Comparison of ENCODE assay signal across 11 cellular contexts in the genomic region with DNA sequence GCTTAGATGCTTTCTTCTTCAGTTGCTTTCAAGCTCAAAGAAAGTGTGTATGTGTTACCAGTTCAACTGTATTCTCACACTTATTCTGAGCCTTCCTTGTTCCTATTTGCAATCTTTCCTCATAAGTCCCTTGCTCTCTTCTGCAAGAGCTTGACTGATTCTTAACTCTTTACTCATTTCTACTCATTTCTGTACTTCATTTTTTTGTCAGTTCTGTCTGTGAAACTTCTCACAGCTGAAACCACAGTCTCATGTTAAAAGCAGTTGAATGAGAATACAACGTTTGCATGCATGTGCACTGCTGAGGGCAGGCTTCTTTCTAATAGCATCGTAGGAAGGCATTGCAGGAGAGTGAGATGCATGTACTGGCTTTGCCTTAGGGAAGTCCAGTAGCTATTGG. TPM values are rescaled to one million over a fixed set of nuclear protein-coding genes. Genes with fewer than 3 reads are reported as not detected.
DNase-seq lines count a peak whose midpoint lies in the region; ATAC-seq lines count a peak whose summit lies in the region.
"Not testable (repeated sequence)": the region's sequence is repeated elsewhere in the genome, so short reads cannot be mapped to it uniquely, and the experiment has no call there.
"Had no signal": no experiment of that assay in that cellular context is flagged by ENCODE, and none has a peak within 500 bp of the region (broad histone marks: within the 10 kb centered on the region; RNA-seq: fewer than 3 reads in every experiment).

No MANE protein-coding gene starts in this region.

- H3K9me3 Mint-ChIP-seq in activated CD4-positive, alpha-beta T cell treated with anti-CD3 and anti-CD28 coated beads for 36 hours (ENCODE audit: low read depth) = not testable (repeated sequence)

- H3K36me3 Mint-ChIP-seq in activated CD4-positive, alpha-beta T cell treated with anti-CD3 and anti-CD28 coated beads for 36 hours (ENCODE audit: low read depth) = not testable (repeated sequence)

- not testable (repeated sequence) for H3K27ac Mint-ChIP-seq in activated CD4-positive, alpha-beta T cell treated with anti-CD3 and anti-CD28 coated beads for 36 hours

- intact Hi-C loops in activated CD4-positive, alpha-beta T cell treated with anti-CD3 and anti-CD28 coated beads for 36 hours (cut with DNase I, micrococcal nuclease) = not testable (repeated sequence)

- CTCF ChIA-PET in activated CD4-positive, alpha-beta T cell treated with anti-CD3 and anti-CD28 coated beads for 36 hours (lab: Charles Lee) = not testable (repeated sequence)

- POLR2A ChIA-PET in activated CD4-positive, alpha-beta T cell treated with anti-CD3 and anti-CD28 coated beads for 36 hours (lab: Charles Lee) = not testable (repeated sequence)

- DNase-seq in activated CD4-positive, alpha-beta T cell treated with anti-CD3 and anti-CD28 coated beads for 36 hours = not testable (repeated sequence)

- ATAC-seq in GM18868 (IDR thresholded peaks at IDR 0.05; ENCODE audit: unreplicated experiment) (peak; percentile 88), GM19455 (IDR thresholded peaks at IDR 0.05; ENCODE audit: unreplicated experiment) (peak; percentile 92), GM21528 (IDR thresholded peaks at IDR 0.05; ENCODE audit: low FRiP score, unreplicated experiment) (peak; percentile 81), HG02678 (IDR thresholded peaks at IDR 0.05; ENCODE audit: unreplicated experiment) (peak; percentile 60), HG02981 (IDR thresholded peaks at IDR 0.05; ENCODE audit: unreplicated experiment) (peak; percentile 86), HG03432 (IDR thresholded peaks at IDR 0.05; ENCODE audit: unreplicated experiment) (peak; percentile 90)
- ATAC-seq in activated CD4-positive, alpha-beta T cell treated with anti-CD3 and anti-CD28 coated beads for 36 hours = peak; percentile 69

- H3K4me1 Mint-ChIP-seq in activated CD4-positive, alpha-beta T cell treated with anti-CD3 and anti-CD28 coated beads for 36 hours = not testable (repeated sequence)

- H3K27me3 Mint-ChIP-seq in activated CD4-positive, alpha-beta T cell treated with anti-CD3 and anti-CD28 coated beads for 36 hours = not testable (repeated sequence)

- H3K4me3 Mint-ChIP-seq in activated CD4-positive, alpha-beta T cell treated with anti-CD3 and anti-CD28 coated beads for 36 hours = not testable (repeated sequence)

RNA-seq across cellular contexts. Expression of gene HSFY2, which starts 54.8 kb away (rescaled TPM):
- not detected for total RNA-seq in activated CD4-positive, alpha-beta T cell treated with anti-CD3 and anti-CD28 coated beads for 36 hours
- total RNA-seq: CD4-positive, alpha-beta T cell; H1; HT-29; PC-3 had no signal
